In genomic region chr18:360676-361075, GRCh38 we compare ENCODE assay signal across 28 cellular contexts.
"Had no signal": no experiment of that assay in that cellular context is flagged by ENCODE, and none has a peak within 500 bp of the region (broad histone marks: within the 10 kb centered on the region; RNA-seq: fewer than 3 reads in every experiment).

No MANE protein-coding gene starts in this region.

- H3K27ac Mint-ChIP-seq: activated CD4-positive, alpha-beta T cell treated with anti-CD3 and anti-CD28 coated beads, Interleukin-2, amount 10 ng/mL, durations not matched to agents 7 days and 5 days; activated CD8-positive, alpha-beta memory T cell treated with anti-CD3 and anti-CD28 coated beads, Interleukin-2, amount 10 ng/mL, durations not matched to agents 7 days and 5 days; activated CD8-positive, alpha-beta T cell treated with anti-CD3 and anti-CD28 coated beads for 36 hours; endodermal cell; naive thymus-derived CD4-positive, alpha-beta T cell; T-helper 17 cell had no signal

- H3K4me1 ChIP-seq: body of pancreas had no signal

- DNase-seq: activated CD4-positive, alpha-beta T cell treated with anti-CD3 and anti-CD28 coated beads, Interleukin-2, amount 10 ng/mL, durations not matched to agents 7 days and 5 days; activated CD8-positive, alpha-beta memory T cell treated with anti-CD3 and anti-CD28 coated beads, Interleukin-2, amount 10 ng/mL, durations not matched to agents 7 days and 5 days; activated CD8-positive, alpha-beta T cell treated with anti-CD3 and anti-CD28 coated beads for 36 hours; activated gamma-delta T cell; activated naive CD4-positive, alpha-beta T cell treated with anti-CD3 and anti-CD28 coated beads, Interleukin-2, amount 50 U/mL, for 16 hours; activated T-cell treated with anti-CD3 and anti-CD28 coated beads for 4 hours; anterior cingulate cortex; body of pancreas; cortex of kidney; endodermal cell; esophagus squamous epithelium; heart left ventricle; kidney; lower lobe of right lung; mesendoderm; mucosa of descending colon; naive thymus-derived CD4-positive, alpha-beta T cell; right cardiac atrium; stimulated activated CD4-positive, alpha-beta T cell treated with anti-CD3 and anti-CD28 coated beads, Interleukin-4, amount 100 ng/mL, for 24 hours; stimulated activated naive CD8-positive, alpha-beta T cell treated with anti-CD3 and anti-CD28 coated beads, Interleukin-15, Interleukin-2, amounts not matched to agents 100 U/mL and 50 U/mL, for 24 hours; substantia nigra; T-helper 17 cell; thyroid gland had no signal

- H2AFZ ChIP-seq: parathyroid adenoma had no signal

- H3K36me3 ChIP-seq: cardiac muscle cell, esophagus squamous epithelium, gastroesophageal sphincter, heart left ventricle, lower lobe of right lung, thyroid gland had no signal

- H3K27ac ChIP-seq: body of pancreas, cardiac muscle cell, esophagus squamous epithelium, heart left ventricle, lower lobe of right lung, parathyroid adenoma, thyroid gland had no signal

- ATAC-seq: activated CD4-positive, CD25-positive, alpha-beta regulatory T cell treated with anti-CD3 and anti-CD28 coated beads, Interleukin-2, amount 50 U/mL, for 24 hours; activated CD8-positive, alpha-beta memory T cell treated with anti-CD3 and anti-CD28 coated beads, Interleukin-2, amount 10 ng/mL, durations not matched to agents 7 days and 5 days; activated CD8-positive, alpha-beta T cell treated with anti-CD3 and anti-CD28 coated beads for 36 hours; body of pancreas; gastroesophageal sphincter; heart left ventricle; left lobe of liver; mucosa of descending colon; naive thymus-derived CD4-positive, alpha-beta T cell; right cardiac atrium; stimulated activated naive CD8-positive, alpha-beta T cell treated with anti-CD3 and anti-CD28 coated beads, Interleukin-15, Interleukin-2, amounts not matched to agents 100 U/mL and 50 U/mL, for 24 hours; T-helper 17 cell had no signal

- H3K9me3 Mint-ChIP-seq: activated CD4-positive, alpha-beta T cell treated with anti-CD3 and anti-CD28 coated beads, Interleukin-2, amount 10 ng/mL, durations not matched to agents 7 days and 5 days; activated CD8-positive, alpha-beta T cell treated with anti-CD3 and anti-CD28 coated beads for 36 hours; endodermal cell; naive thymus-derived CD4-positive, alpha-beta T cell had no signal

- H3K4me3 ChIP-seq: body of pancreas, cardiac muscle cell, esophagus squamous epithelium, gastroesophageal sphincter, heart left ventricle, lower lobe of right lung, mucosa of descending colon, thyroid gland had no signal

- H3K4me1 Mint-ChIP-seq: activated CD4-positive, alpha-beta T cell treated with anti-CD3 and anti-CD28 coated beads, Interleukin-2, amount 10 ng/mL, durations not matched to agents 7 days and 5 days; activated CD8-positive, alpha-beta memory T cell treated with anti-CD3 and anti-CD28 coated beads, Interleukin-2, amount 10 ng/mL, durations not matched to agents 7 days and 5 days; T-helper 17 cell had no signal

- H3K27me3 ChIP-seq: body of pancreas, cardiac muscle cell, esophagus squamous epithelium, gastroesophageal sphincter, heart left ventricle, thyroid gland had no signal

- H3K9me3 ChIP-seq: body of pancreas, esophagus squamous epithelium, gastroesophageal sphincter, heart left ventricle, lower lobe of right lung, mucosa of descending colon, thyroid gland had no signal

- H3K79me2 ChIP-seq: parathyroid adenoma had no signal

- H3K4me3 Mint-ChIP-seq: activated CD4-positive, alpha-beta T cell treated with anti-CD3 and anti-CD28 coated beads, Interleukin-2, amount 10 ng/mL, durations not matched to agents 7 days and 5 days; activated CD8-positive, alpha-beta memory T cell treated with anti-CD3 and anti-CD28 coated beads, Interleukin-2, amount 10 ng/mL, durations not matched to agents 7 days and 5 days; activated CD8-positive, alpha-beta T cell treated with anti-CD3 and anti-CD28 coated beads for 36 hours; endodermal cell; naive thymus-derived CD4-positive, alpha-beta T cell; T-helper 17 cell had no signal

- H3K27me3 Mint-ChIP-seq: activated CD4-positive, alpha-beta T cell treated with anti-CD3 and anti-CD28 coated beads, Interleukin-2, amount 10 ng/mL, durations not matched to agents 7 days and 5 days had no signal

- H3K36me3 Mint-ChIP-seq: activated CD8-positive, alpha-beta memory T cell treated with anti-CD3 and anti-CD28 coated beads, Interleukin-2, amount 10 ng/mL, durations not matched to agents 7 days and 5 days; naive thymus-derived CD4-positive, alpha-beta T cell had no signal
